1 cellular context compared by ENCODE assay signal in the genomic region with DNA sequence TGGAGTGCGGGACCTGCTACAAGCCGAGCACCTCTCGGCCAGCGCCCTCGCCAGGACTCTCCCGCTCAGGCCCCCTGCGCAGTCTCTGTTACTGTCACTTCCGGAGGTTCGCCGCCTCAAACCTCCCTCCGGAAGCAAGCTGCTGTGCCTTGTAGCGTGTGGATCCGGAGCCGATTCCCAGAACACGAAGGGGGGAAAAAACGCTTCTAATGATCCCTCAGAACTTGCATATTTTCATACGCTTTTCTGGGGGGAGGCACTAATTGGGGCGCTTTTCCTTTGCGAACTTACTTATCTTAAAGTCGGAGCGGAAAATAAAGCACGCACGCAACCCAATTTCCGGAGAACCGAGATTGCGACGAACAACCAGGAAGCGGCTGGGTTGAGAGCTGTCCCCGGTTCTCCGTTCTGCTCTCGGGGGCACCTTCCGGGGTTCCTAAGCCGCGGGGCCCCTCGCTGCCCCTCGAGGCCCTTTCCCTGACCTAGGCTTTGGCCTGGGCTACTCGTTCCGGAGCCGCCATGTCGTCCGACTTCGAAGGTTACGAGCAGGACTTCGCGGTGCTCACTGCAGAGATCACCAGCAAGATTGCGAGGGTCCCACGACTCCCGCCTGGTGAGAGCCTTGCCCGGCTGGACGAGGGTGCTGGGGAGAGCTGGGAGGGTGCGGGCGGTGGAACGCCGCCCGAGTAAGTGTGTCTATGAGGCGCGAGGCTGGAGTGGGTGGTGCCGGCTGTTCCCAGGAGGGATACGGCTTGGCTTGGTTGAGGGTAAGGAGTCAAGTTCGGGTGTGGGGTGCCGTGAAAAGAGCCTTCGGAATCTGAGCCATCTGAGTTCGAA.
TF ChIP-seq lines count a peak whose summit lies in the region.

A gene (plus strand): TSS at position 361 of the 837 bp plus-strand sequence. CDS start 159 bp downstream, at position 520.
A gene with protein sequence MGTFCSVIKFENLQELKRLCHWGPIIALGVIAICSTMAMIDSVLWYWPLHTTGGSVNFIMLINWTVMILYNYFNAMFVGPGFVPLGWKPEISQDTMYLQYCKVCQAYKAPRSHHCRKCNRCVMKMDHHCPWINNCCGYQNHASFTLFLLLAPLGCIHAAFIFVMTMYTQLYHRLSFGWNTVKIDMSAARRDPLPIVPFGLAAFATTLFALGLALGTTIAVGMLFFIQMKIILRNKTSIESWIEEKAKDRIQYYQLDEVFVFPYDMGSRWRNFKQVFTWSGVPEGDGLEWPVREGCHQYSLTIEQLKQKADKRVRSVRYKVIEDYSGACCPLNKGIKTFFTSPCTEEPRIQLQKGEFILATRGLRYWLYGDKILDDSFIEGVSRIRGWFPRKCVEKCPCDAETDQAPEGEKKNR (minus strand): TSS at position 60 of the 837 bp plus-strand sequence. CDS start 1,478 bp downstream, outside the sequence.

TF ChIP-seq in GM12878, 131 proteins besides CTCF, POLR2A, EP300 and RAD21 (continued from another document and continues in another):
- TF ChIP-seq, protein P1, sequence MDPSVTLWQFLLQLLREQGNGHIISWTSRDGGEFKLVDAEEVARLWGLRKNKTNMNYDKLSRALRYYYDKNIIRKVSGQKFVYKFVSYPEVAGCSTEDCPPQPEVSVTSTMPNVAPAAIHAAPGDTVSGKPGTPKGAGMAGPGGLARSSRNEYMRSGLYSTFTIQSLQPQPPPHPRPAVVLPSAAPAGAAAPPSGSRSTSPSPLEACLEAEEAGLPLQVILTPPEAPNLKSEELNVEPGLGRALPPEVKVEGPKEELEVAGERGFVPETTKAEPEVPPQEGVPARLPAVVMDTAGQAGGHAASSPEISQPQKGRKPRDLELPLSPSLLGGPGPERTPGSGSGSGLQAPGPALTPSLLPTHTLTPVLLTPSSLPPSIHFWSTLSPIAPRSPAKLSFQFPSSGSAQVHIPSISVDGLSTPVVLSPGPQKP (IDR thresholded peaks at IDR 0.05; ENCODE audit: low read depth, low read length), result peak; percentile 84; the same call in 1 of the 2 replicates
- peak; percentile 80; the same call in 1 of the 2 replicates for TF ChIP-seq CREB1 (IDR thresholded peaks at IDR 0.05; ENCODE audit: low read depth)
- TF ChIP-seq, protein P2, sequence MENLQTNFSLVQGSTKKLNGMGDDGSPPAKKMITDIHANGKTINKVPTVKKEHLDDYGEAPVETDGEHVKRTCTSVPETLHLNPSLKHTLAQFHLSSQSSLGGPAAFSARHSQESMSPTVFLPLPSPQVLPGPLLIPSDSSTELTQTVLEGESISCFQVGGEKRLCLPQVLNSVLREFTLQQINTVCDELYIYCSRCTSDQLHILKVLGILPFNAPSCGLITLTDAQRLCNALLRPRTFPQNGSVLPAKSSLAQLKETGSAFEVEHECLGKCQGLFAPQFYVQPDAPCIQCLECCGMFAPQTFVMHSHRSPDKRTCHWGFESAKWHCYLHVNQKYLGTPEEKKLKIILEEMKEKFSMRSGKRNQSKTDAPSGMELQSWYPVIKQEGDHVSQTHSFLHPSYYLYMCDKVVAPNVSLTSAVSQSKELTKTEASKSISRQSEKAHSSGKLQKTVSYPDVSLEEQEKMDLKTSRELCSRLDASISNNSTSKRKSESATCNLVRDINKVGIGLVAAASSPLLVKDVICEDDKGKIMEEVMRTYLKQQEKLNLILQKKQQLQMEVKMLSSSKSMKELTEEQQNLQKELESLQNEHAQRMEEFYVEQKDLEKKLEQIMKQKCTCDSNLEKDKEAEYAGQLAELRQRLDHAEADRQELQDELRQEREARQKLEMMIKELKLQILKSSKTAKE (IDR thresholded peaks at IDR 0.05; ENCODE audit: low read depth, poor library complexity, severe bottlenecking), result peak; percentile 94
- no peak; the same call in 1 of the 2 replicates for TF ChIP-seq ASH2L (IDR thresholded peaks at IDR 0.05; ENCODE audit: borderline replicate concordance, low read depth)
- no peak for TF ChIP-seq CHD2 (IDR thresholded peaks at IDR 0.05; ENCODE audit: borderline replicate concordance, low read depth, low read length)
- TF ChIP-seq JUNB (IDR thresholded peaks at IDR 0.05), result no peak; the same call in 1 of the 2 replicates
- TF ChIP-seq, protein P3, sequence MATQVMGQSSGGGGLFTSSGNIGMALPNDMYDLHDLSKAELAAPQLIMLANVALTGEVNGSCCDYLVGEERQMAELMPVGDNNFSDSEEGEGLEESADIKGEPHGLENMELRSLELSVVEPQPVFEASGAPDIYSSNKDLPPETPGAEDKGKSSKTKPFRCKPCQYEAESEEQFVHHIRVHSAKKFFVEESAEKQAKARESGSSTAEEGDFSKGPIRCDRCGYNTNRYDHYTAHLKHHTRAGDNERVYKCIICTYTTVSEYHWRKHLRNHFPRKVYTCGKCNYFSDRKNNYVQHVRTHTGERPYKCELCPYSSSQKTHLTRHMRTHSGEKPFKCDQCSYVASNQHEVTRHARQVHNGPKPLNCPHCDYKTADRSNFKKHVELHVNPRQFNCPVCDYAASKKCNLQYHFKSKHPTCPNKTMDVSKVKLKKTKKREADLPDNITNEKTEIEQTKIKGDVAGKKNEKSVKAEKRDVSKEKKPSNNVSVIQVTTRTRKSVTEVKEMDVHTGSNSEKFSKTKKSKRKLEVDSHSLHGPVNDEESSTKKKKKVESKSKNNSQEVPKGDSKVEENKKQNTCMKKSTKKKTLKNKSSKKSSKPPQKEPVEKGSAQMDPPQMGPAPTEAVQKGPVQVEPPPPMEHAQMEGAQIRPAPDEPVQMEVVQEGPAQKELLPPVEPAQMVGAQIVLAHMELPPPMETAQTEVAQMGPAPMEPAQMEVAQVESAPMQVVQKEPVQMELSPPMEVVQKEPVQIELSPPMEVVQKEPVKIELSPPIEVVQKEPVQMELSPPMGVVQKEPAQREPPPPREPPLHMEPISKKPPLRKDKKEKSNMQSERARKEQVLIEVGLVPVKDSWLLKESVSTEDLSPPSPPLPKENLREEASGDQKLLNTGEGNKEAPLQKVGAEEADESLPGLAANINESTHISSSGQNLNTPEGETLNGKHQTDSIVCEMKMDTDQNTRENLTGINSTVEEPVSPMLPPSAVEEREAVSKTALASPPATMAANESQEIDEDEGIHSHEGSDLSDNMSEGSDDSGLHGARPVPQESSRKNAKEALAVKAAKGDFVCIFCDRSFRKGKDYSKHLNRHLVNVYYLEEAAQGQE (IDR thresholded peaks at IDR 0.05; ENCODE audit: low read depth, low read length), result peak; percentile 66
- TF ChIP-seq ZNF207 (IDR thresholded peaks at IDR 0.05; ENCODE audit: borderline replicate concordance), result peak; percentile 96
- peak; percentile 62 for TF ChIP-seq NRF1 (conservative IDR thresholded peaks at IDR 0.05; ENCODE audit: low read depth, low read length)
- TF ChIP-seq CBFB (IDR thresholded peaks at IDR 0.05; ENCODE audit: low read depth), result no peak; the same call in 1 of the 2 replicates
- TF ChIP-seq MXI1 (IDR thresholded peaks at IDR 0.05; ENCODE audit: low read depth, low read length), result 0 out of 2 replicates have a peak, but pooled peaks have one; percentile 42
- TF ChIP-seq IKZF1 (conservative IDR thresholded peaks at IDR 0.05), result peak; percentile 93
- TF ChIP-seq, protein P4, sequence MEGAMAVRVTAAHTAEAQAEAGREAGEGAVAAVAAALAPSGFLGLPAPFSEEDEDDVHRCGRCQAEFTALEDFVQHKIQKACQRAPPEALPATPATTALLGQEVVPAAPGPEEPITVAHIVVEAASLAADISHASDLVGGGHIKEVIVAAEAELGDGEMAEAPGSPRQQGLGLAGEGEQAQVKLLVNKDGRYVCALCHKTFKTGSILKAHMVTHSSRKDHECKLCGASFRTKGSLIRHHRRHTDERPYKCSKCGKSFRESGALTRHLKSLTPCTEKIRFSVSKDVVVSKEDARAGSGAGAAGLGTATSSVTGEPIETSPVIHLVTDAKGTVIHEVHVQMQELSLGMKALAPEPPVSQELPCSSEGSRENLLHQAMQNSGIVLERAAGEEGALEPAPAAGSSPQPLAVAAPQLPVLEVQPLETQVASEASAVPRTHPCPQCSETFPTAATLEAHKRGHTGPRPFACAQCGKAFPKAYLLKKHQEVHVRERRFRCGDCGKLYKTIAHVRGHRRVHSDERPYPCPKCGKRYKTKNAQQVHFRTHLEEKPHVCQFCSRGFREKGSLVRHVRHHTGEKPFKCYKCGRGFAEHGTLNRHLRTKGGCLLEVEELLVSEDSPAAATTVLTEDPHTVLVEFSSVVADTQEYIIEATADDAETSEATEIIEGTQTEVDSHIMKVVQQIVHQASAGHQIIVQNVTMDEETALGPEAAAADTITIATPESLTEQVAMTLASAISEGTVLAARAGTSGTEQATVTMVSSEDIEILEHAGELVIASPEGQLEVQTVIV (IDR thresholded peaks at IDR 0.05; ENCODE audit: borderline replicate concordance, partially characterized antibody), result peak; percentile 93
- TF ChIP-seq DPF2 (IDR thresholded peaks at IDR 0.05), result no peak
- TF ChIP-seq BMI1 (IDR thresholded peaks at IDR 0.05; ENCODE audit: borderline replicate concordance), result no peak; the same call in 1 of the 2 replicates
- TF ChIP-seq, protein P5, sequence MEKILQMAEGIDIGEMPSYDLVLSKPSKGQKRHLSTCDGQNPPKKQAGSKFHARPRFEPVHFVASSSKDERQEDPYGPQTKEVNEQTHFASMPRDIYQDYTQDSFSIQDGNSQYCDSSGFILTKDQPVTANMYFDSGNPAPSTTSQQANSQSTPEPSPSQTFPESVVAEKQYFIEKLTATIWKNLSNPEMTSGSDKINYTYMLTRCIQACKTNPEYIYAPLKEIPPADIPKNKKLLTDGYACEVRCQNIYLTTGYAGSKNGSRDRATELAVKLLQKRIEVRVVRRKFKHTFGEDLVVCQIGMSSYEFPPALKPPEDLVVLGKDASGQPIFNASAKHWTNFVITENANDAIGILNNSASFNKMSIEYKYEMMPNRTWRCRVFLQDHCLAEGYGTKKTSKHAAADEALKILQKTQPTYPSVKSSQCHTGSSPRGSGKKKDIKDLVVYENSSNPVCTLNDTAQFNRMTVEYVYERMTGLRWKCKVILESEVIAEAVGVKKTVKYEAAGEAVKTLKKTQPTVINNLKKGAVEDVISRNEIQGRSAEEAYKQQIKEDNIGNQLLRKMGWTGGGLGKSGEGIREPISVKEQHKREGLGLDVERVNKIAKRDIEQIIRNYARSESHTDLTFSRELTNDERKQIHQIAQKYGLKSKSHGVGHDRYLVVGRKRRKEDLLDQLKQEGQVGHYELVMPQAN (conservative IDR thresholded peaks at IDR 0.05), result peak; percentile 83
- peak; percentile 81; the same call in 1 of the 2 replicates for TF ChIP-seq ATF7 (IDR thresholded peaks at IDR 0.05; ENCODE audit: low read depth)
- peak; percentile 96 for TF ChIP-seq STAT1 (conservative IDR thresholded peaks at IDR 0.05)
- peak; percentile 62 for TF ChIP-seq PML (IDR thresholded peaks at IDR 0.05; ENCODE audit: low read length)
- no peak; the same call in 1 of the 2 replicates for TF ChIP-seq TCF7 (IDR thresholded peaks at IDR 0.05; ENCODE audit: borderline replicate concordance)
- TF ChIP-seq WRNIP1 (IDR thresholded peaks at IDR 0.05; ENCODE audit: borderline replicate concordance, low read depth, low read length), result no peak
- TF ChIP-seq, protein P6, sequence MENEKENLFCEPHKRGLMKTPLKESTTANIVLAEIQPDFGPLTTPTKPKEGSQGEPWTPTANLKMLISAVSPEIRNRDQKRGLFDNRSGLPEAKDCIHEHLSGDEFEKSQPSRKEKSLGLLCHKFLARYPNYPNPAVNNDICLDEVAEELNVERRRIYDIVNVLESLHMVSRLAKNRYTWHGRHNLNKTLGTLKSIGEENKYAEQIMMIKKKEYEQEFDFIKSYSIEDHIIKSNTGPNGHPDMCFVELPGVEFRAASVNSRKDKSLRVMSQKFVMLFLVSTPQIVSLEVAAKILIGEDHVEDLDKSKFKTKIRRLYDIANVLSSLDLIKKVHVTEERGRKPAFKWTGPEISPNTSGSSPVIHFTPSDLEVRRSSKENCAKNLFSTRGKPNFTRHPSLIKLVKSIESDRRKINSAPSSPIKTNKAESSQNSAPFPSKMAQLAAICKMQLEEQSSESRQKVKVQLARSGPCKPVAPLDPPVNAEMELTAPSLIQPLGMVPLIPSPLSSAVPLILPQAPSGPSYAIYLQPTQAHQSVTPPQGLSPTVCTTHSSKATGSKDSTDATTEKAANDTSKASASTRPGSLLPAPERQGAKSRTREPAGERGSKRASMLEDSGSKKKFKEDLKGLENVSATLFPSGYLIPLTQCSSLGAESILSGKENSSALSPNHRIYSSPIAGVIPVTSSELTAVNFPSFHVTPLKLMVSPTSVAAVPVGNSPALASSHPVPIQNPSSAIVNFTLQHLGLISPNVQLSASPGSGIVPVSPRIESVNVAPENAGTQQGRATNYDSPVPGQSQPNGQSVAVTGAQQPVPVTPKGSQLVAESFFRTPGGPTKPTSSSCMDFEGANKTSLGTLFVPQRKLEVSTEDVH (IDR thresholded peaks at IDR 0.05; ENCODE audit: low read depth, partially characterized antibody), result peak; percentile 100
- TF ChIP-seq, protein P7, sequence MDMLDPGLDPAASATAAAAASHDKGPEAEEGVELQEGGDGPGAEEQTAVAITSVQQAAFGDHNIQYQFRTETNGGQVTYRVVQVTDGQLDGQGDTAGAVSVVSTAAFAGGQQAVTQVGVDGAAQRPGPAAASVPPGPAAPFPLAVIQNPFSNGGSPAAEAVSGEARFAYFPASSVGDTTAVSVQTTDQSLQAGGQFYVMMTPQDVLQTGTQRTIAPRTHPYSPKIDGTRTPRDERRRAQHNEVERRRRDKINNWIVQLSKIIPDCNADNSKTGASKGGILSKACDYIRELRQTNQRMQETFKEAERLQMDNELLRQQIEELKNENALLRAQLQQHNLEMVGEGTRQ (IDR thresholded peaks at IDR 0.05; ENCODE audit: borderline replicate concordance, low read depth, low read length), result no peak
- TF ChIP-seq, protein P8, sequence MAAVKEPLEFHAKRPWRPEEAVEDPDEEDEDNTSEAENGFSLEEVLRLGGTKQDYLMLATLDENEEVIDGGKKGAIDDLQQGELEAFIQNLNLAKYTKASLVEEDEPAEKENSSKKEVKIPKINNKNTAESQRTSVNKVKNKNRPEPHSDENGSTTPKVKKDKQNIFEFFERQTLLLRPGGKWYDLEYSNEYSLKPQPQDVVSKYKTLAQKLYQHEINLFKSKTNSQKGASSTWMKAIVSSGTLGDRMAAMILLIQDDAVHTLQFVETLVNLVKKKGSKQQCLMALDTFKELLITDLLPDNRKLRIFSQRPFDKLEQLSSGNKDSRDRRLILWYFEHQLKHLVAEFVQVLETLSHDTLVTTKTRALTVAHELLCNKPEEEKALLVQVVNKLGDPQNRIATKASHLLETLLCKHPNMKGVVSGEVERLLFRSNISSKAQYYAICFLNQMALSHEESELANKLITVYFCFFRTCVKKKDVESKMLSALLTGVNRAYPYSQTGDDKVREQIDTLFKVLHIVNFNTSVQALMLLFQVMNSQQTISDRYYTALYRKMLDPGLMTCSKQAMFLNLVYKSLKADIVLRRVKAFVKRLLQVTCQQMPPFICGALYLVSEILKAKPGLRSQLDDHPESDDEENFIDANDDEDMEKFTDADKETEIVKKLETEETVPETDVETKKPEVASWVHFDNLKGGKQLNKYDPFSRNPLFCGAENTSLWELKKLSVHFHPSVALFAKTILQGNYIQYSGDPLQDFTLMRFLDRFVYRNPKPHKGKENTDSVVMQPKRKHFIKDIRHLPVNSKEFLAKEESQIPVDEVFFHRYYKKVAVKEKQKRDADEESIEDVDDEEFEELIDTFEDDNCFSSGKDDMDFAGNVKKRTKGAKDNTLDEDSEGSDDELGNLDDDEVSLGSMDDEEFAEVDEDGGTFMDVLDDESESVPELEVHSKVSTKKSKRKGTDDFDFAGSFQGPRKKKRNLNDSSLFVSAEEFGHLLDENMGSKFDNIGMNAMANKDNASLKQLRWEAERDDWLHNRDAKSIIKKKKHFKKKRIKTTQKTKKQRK (IDR thresholded peaks at IDR 0.05; ENCODE audit: low read depth, low read length), result 0 out of 2 replicates have a peak, but pooled peaks have one; percentile 9
- peak; percentile 57 for TF ChIP-seq RUNX3 (IDR thresholded peaks at IDR 0.05; ENCODE audit: low read length)
- peak; percentile 59 for TF ChIP-seq MEF2B (IDR thresholded peaks at IDR 0.05; ENCODE audit: partially characterized antibody, poor library complexity, severe bottlenecking)
- TF ChIP-seq, protein P9, sequence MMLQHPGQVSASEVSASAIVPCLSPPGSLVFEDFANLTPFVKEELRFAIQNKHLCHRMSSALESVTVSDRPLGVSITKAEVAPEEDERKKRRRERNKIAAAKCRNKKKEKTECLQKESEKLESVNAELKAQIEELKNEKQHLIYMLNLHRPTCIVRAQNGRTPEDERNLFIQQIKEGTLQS (IDR thresholded peaks at IDR 0.05; ENCODE audit: borderline replicate concordance, extremely low read depth, low read depth, low read length), result no peak
- no peak for TF ChIP-seq MYB (IDR thresholded peaks at IDR 0.05; ENCODE audit: borderline replicate concordance, low read depth, low read length)
